Comparison of ENCODE assay signal across 8 cellular contexts in genomic region chr7:55367283-55367840, GRCh38. TPM values are rescaled to one million over a fixed set of nuclear protein-coding genes. Genes with fewer than 3 reads are reported as not detected.
DNase-seq lines count a peak whose midpoint lies in the region; ATAC-seq, FAIRE-seq and TF ChIP-seq lines count a peak whose summit lies in the region.

No MANE protein-coding gene starts in this region.

- no peak for DNase-seq in activated naive CD4-positive, alpha-beta T cell treated with anti-CD3 and anti-CD28 coated beads, Interleukin-2, amount 10 ng/mL, durations not matched to agents 7 days and 5 days
- DNase-seq in activated naive CD4-positive, alpha-beta T cell treated with Interleukin-2 at 50 U/mL for 16 hours = no peak
- no peak for DNase-seq in astrocyte (ENCODE audit: low read depth)
- no peak for DNase-seq in lower lobe of right lung
- DNase-seq in transverse colon = no peak
- DNase-seq in NCI-H1694 treated with DMSO at 0.1 percent for 48 hours (lab: John Stamatoyannopoulos, UW) = no peak
- DNase-seq in GM13977 (ENCODE audit: low spot score) = no peak
- DNase-seq in NCI-H510A treated with DMSO at 0.1 percent for 48 hours (lab: John Stamatoyannopoulos, UW) = no peak

- peak overlapping the region; percentile 91 for H3K4me3 ChIP-seq in astrocyte (ENCODE audit: insufficient read depth, low read depth, low read length)
- peak overlapping the region; percentile 77 for H3K4me3 ChIP-seq in lower lobe of right lung
- H3K4me3 ChIP-seq in transverse colon = peak overlapping the region in 3 of 4 donors; percentile 80 to 95 (median 89)

- peaks cover 30% of the 10 kb centered on the region for H3K4me1 Mint-ChIP-seq in activated naive CD4-positive, alpha-beta T cell treated with anti-CD3 and anti-CD28 coated beads, Interleukin-2, amount 10 ng/mL, durations not matched to agents 7 days and 5 days
- peaks cover 18% of the 10 kb centered on the region for H3K4me1 Mint-ChIP-seq in astrocyte (ENCODE audit: low read depth, unreplicated experiment)

- intact Hi-C loops in lower lobe of right lung (cut with DNase I) (no loop called here), transverse colon (cut with DNase I; ENCODE audit: low total_unique reads) (no loop called here)

- H3K36me3 Mint-ChIP-seq in activated naive CD4-positive, alpha-beta T cell treated with anti-CD3 and anti-CD28 coated beads, Interleukin-2, amount 10 ng/mL, durations not matched to agents 7 days and 5 days = peaks cover 10% of the 10 kb centered on the region
- peaks cover 1% of the 10 kb centered on the region for H3K36me3 Mint-ChIP-seq in astrocyte (ENCODE audit: low read depth, unreplicated experiment)

- TF ChIP-seq CTCF in astrocyte (IDR thresholded peaks at IDR 0.05; ENCODE audit: insufficient read depth, low read depth, low read length) (no peak), lower lobe of right lung (IDR thresholded peaks at IDR 0.05) (no peak), transverse colon (IDR thresholded peaks at IDR 0.05) (no peak), GM13977 (IDR thresholded peaks at IDR 0.05; ENCODE audit: extremely low read depth, insufficient read depth, missing control alignments) (no peak)

- H3K4me1 ChIP-seq in astrocyte (ENCODE audit: insufficient read depth, low read length) (peaks cover 21% of the 10 kb centered on the region), lower lobe of right lung (peaks cover 25% of the 10 kb centered on the region), transverse colon (peaks cover 12 to 18% (median 16%) of the 10 kb centered on the region in 4 donors)

- H3K4me3 Mint-ChIP-seq in activated naive CD4-positive, alpha-beta T cell treated with anti-CD3 and anti-CD28 coated beads, Interleukin-2, amount 10 ng/mL, durations not matched to agents 7 days and 5 days = peak overlapping the region; percentile 85
- H3K4me3 Mint-ChIP-seq in astrocyte (ENCODE audit: unreplicated experiment) = peak overlapping the region; percentile 93

- H3K27ac Mint-ChIP-seq in activated naive CD4-positive, alpha-beta T cell treated with anti-CD3 and anti-CD28 coated beads, Interleukin-2, amount 10 ng/mL, durations not matched to agents 7 days and 5 days = peak overlapping the region; percentile 94
- H3K27ac Mint-ChIP-seq in astrocyte (ENCODE audit: unreplicated experiment) = peak overlapping the region; percentile 92

- peak overlapping the region; percentile 99 for H3K27ac ChIP-seq in astrocyte (ENCODE audit: low read depth, low read length)
- H3K27ac ChIP-seq in lower lobe of right lung = peak overlapping the region; percentile 98
- peak overlapping the region in 2 of 4 donors; percentile 95 to 98 for H3K27ac ChIP-seq in transverse colon

- no peak overlapping the region for H2AFZ ChIP-seq in astrocyte (ENCODE audit: low read depth, low read length)

- in situ Hi-C loops in transverse colon (cut with MboI; ENCODE audit: low pct_ligation_motif_present in 1 of 4, low pct_unique_long_range_greater_than_20kb in 1 of 4, low sequenced_read_pairs in 3 of 4) (no loop called here), GM13977 (cut with MboI; ENCODE audit: low pct_unique_long_range_greater_than_20kb, low sequenced_read_pairs, unreplicated experiment) (no loop called here)

- no peak for TF ChIP-seq POLR2A in transverse colon (IDR thresholded peaks at IDR 0.05)

- H3K9ac ChIP-seq in astrocyte (ENCODE audit: low read length) = peak overlapping the region; percentile 99

- ATAC-seq in lower lobe of right lung = no peak

- no peaks in the 10 kb centered on the region for H3K27me3 ChIP-seq in astrocyte (ENCODE audit: insufficient read depth, low read length)
- H3K27me3 ChIP-seq in lower lobe of right lung (ENCODE audit: low read depth) = no peaks in the 10 kb centered on the region
- H3K27me3 ChIP-seq in transverse colon = no peaks in the 10 kb centered on the region

- peaks cover 5% of the 10 kb centered on the region for H3K27me3 Mint-ChIP-seq in activated naive CD4-positive, alpha-beta T cell treated with anti-CD3 and anti-CD28 coated beads, Interleukin-2, amount 10 ng/mL, durations not matched to agents 7 days and 5 days
- no peaks in the 10 kb centered on the region for H3K27me3 Mint-ChIP-seq in astrocyte (ENCODE audit: low read depth, unreplicated experiment)

- FAIRE-seq in astrocyte (lab: Jason Lieb, UNC) = no peak

- peaks cover 27% of the 10 kb centered on the region for H3K79me2 ChIP-seq in astrocyte (ENCODE audit: insufficient read depth, low read length)

- peak overlapping the region; percentile 92 for H3K4me2 ChIP-seq in astrocyte (ENCODE audit: low read length)

- H4K20me1 ChIP-seq in astrocyte (ENCODE audit: insufficient read depth, low read length) = no peaks in the 10 kb centered on the region

- H3K9me3 ChIP-seq in astrocyte (ENCODE audit: insufficient read depth, low read depth, low read length) = no peaks in the 10 kb centered on the region
- H3K9me3 ChIP-seq in lower lobe of right lung = no peaks in the 10 kb centered on the region
- no peaks in the 10 kb centered on the region for H3K9me3 ChIP-seq in transverse colon

- H3K9me3 Mint-ChIP-seq in activated naive CD4-positive, alpha-beta T cell treated with anti-CD3 and anti-CD28 coated beads, Interleukin-2, amount 10 ng/mL, durations not matched to agents 7 days and 5 days = no peaks in the 10 kb centered on the region
- no peaks in the 10 kb centered on the region for H3K9me3 Mint-ChIP-seq in astrocyte (ENCODE audit: unreplicated experiment)

- CTCF ChIA-PET in activated naive CD4-positive, alpha-beta T cell treated with anti-CD3 and anti-CD28 coated beads, Interleukin-2, amount 10 ng/mL, durations not matched to agents 7 days and 5 days (lab: Charles Lee) = no interaction called here

- no peak for TF ChIP-seq EP300 in transverse colon (IDR thresholded peaks at IDR 0.05; ENCODE audit: low read depth)

- WGBS in transverse colon (ENCODE audit: low coverage in 1 of 2), 2 donors = 94 to 97% methylated on average over 17 to 19 of the region's 19 CpGs

- no peaks in the 10 kb centered on the region for H3K36me3 ChIP-seq in astrocyte (ENCODE audit: insufficient read depth, low read length)
- H3K36me3 ChIP-seq in lower lobe of right lung = no peaks in the 10 kb centered on the region
- no peaks in the 10 kb centered on the region for H3K36me3 ChIP-seq in transverse colon

RNA-seq across cellular contexts. Expression of gene LANCL2, which starts 2.2 kb away (rescaled TPM):
- total RNA-seq in astrocyte (35.6 and 35.9 TPM in 2 replicates), lower lobe of right lung (5.7 TPM), transverse colon (10 to 100 TPM in 3 of 4 donors, 1 to 10 TPM in 1; 6.4 to 27.0 (median 15.6) TPM)
